ENCODE assay signal across 21 cellular contexts in genomic region chr9:130396581-130396980, GRCh38.
"Had no signal": no experiment of that assay in that cellular context is flagged by ENCODE, and none has a peak within 500 bp of the region (broad histone marks: within the 10 kb centered on the region; RNA-seq: fewer than 3 reads in every experiment).

No MANE protein-coding gene starts in this region.

- H3K36me3 Mint-ChIP-seq: activated naive CD4-positive, alpha-beta T cell treated with anti-CD3 and anti-CD28 coated beads, Interleukin-2, amount 50 U/mL, for 72 hours; natural killer cell; type B pancreatic cell had no signal

- DNase-seq: activated B cell treated with CpG ODN at 0.5 μM for 24 hours; activated CD4-positive, alpha-beta memory T cell treated with anti-CD3 and anti-CD28 coated beads, Interleukin-2, amount 10 ng/mL, durations not matched to agents 7 days and 5 days; activated CD4-positive, alpha-beta T cell treated with anti-CD3 and anti-CD28 coated beads for 4 hours; activated gamma-delta T cell; aorta; brain microvascular endothelial cell; caudate nucleus; dermis blood vessel endothelial cell; effector memory CD4-positive, alpha-beta T cell; gastrocnemius medialis; hypothalamus; midbrain; natural killer cell; stimulated activated CD4-positive, alpha-beta T cell treated with anti-CD3 and anti-CD28 coated beads, Interleukin-4, amount 100 ng/mL, for 24 hours; stimulated activated naive CD4-positive, alpha-beta T cell treated with Interleukin-2 at 50 U/mL for 16 hours had no signal

- H3K4me3 ChIP-seq: esophagus muscularis mucosa, gastrocnemius medialis, thoracic aorta, vagina had no signal

- H3K9me3 ChIP-seq: esophagus muscularis mucosa, gastrocnemius medialis, thoracic aorta, vagina had no signal

- H3K9me3 Mint-ChIP-seq: activated B cell treated with CpG ODN at 0.5 μM for 24 hours; activated CD4-positive, alpha-beta memory T cell treated with anti-CD3 and anti-CD28 coated beads, Interleukin-2, amount 10 ng/mL, durations not matched to agents 7 days and 5 days; activated naive CD4-positive, alpha-beta T cell treated with anti-CD3 and anti-CD28 coated beads, Interleukin-2, amount 50 U/mL, for 72 hours; activated T-helper 1 cell treated with anti-CD3 and anti-CD28 coated beads, Interleukin-12 subunit alpha, Interleukin-12 subunit beta, Interleukin-2, Interleukin-4 antibody, amounts not matched to agents 30 ng/mL and 10 ng/mL and 1 ng/mL, durations not matched to agents 14 hours and 24 hours and 36 hours; natural killer cell; type B pancreatic cell had no signal

- H3K4me1 ChIP-seq: esophagus muscularis mucosa, gastrocnemius medialis, vagina had no signal

- ATAC-seq: activated naive CD4-positive, alpha-beta T cell treated with anti-CD3 and anti-CD28 coated beads, Interleukin-2, amount 50 U/mL, for 72 hours; gastrocnemius medialis; natural killer cell had no signal

- H3K27ac ChIP-seq: brain microvascular endothelial cell, esophagus muscularis mucosa, gastrocnemius medialis, thoracic aorta, vagina had no signal

- H3K27ac Mint-ChIP-seq: activated B cell treated with CpG ODN at 0.5 μM for 24 hours; activated CD4-positive, alpha-beta memory T cell treated with anti-CD3 and anti-CD28 coated beads, Interleukin-2, amount 10 ng/mL, durations not matched to agents 7 days and 5 days; activated naive CD4-positive, alpha-beta T cell treated with anti-CD3 and anti-CD28 coated beads, Interleukin-2, amount 50 U/mL, for 72 hours; activated T-helper 1 cell treated with anti-CD3 and anti-CD28 coated beads, Interleukin-12 subunit alpha, Interleukin-12 subunit beta, Interleukin-2, Interleukin-4 antibody, amounts not matched to agents 30 ng/mL and 10 ng/mL and 1 ng/mL, durations not matched to agents 14 hours and 24 hours and 36 hours; natural killer cell; type B pancreatic cell had no signal

- H3K4me3 Mint-ChIP-seq: activated B cell treated with CpG ODN at 0.5 μM for 24 hours; activated CD4-positive, alpha-beta memory T cell treated with anti-CD3 and anti-CD28 coated beads, Interleukin-2, amount 10 ng/mL, durations not matched to agents 7 days and 5 days; activated T-helper 1 cell treated with anti-CD3 and anti-CD28 coated beads, Interleukin-12 subunit alpha, Interleukin-12 subunit beta, Interleukin-2, Interleukin-4 antibody, amounts not matched to agents 30 ng/mL and 10 ng/mL and 1 ng/mL, durations not matched to agents 14 hours and 24 hours and 36 hours; natural killer cell; type B pancreatic cell had no signal

- H3K36me3 ChIP-seq: brain microvascular endothelial cell, gastrocnemius medialis, thoracic aorta, vagina had no signal

- H3K4me1 Mint-ChIP-seq: activated B cell treated with CpG ODN at 0.5 μM for 24 hours; activated CD4-positive, alpha-beta memory T cell treated with anti-CD3 and anti-CD28 coated beads, Interleukin-2, amount 10 ng/mL, durations not matched to agents 7 days and 5 days; natural killer cell had no signal

- H3K27me3 ChIP-seq: brain microvascular endothelial cell, esophagus muscularis mucosa, gastrocnemius medialis, vagina had no signal

- H3K27me3 Mint-ChIP-seq: activated CD4-positive, alpha-beta memory T cell treated with anti-CD3 and anti-CD28 coated beads, Interleukin-2, amount 10 ng/mL, durations not matched to agents 7 days and 5 days; type B pancreatic cell had no signal
